ENCODE assay signal across 8 cellular contexts in genomic region chr7:45811652-45812234, GRCh38.
DNase-seq lines count a peak whose midpoint lies in the region; ATAC-seq, FAIRE-seq and TF ChIP-seq lines count a peak whose summit lies in the region.
"Not testable (repeated sequence)": the region's sequence is repeated elsewhere in the genome, so short reads cannot be mapped to it uniquely, and the experiment has no call there.

No MANE protein-coding gene starts in this region.

- no CpG with 5 or more reads among the region's 26 CpGs for WGBS in H9 (ENCODE audit: extremely low coverage, insufficient read length, low lambda C conversion rate)
- WGBS in SK-N-SH (ENCODE audit: low lambda C conversion rate) = 93% methylated on average over 26 of the region's 26 CpGs
- WGBS in right cardiac atrium = 90% methylated on average over 26 of the region's 26 CpGs
- WGBS in HepG2 (ENCODE audit: low lambda C conversion rate) = 96% methylated on average over 22 of the region's 26 CpGs
- no CpG with 5 or more reads among the region's 26 CpGs for WGBS in mesendoderm (ENCODE audit: extremely low coverage, insufficient coverage, low lambda C conversion rate)
- WGBS in neuronal stem cell (ENCODE audit: extremely low coverage in 2 of 2, insufficient read length in 2 of 2, insufficient replicate concordance in 1 of 2), 2 donors = no CpG with 5 or more reads among the region's 26 CpGs

- H3K79me2 ChIP-seq in GM23338 (replicated peaks; ENCODE audit: insufficient read depth); H9 (ENCODE audit: insufficient read depth, low read length); SK-N-SH (ENCODE audit: insufficient read depth); HepG2 (ENCODE audit: insufficient read depth, low read length); mesendoderm (ENCODE audit: control insufficient read depth, insufficient read depth, low read length): not testable (repeated sequence)

- not testable (repeated sequence) for H3K79me1 ChIP-seq in H9 (ENCODE audit: insufficient read depth, low read depth, low read length, poor library complexity, severe bottlenecking); mesendoderm (ENCODE audit: low read length); neuronal stem cell (ENCODE audit: low read depth, low read length)

- H4K91ac ChIP-seq in H9 (ENCODE audit: insufficient read length, low read depth, low read length); neuronal stem cell (ENCODE audit: low read depth, low read length, poor library complexity): not testable (repeated sequence)

- peak; percentile 62 for ATAC-seq in GM23338
- ATAC-seq in right cardiac atrium, HepG2: not testable (repeated sequence)

- H3K4me3 ChIP-seq in GM23338; SK-N-SH (ENCODE audit: low read depth in 2 of 2, low read length in 1 of 2); right cardiac atrium (ENCODE audit: low read length); HepG2 (replicated peaks in 1 of 3; ENCODE audit: insufficient read depth in 1 of 3, low read depth in 2 of 3, low read length in 3 of 3); mesendoderm (ENCODE audit: low read length); neuronal stem cell (ENCODE audit: low read length in 2 of 2): not testable (repeated sequence)

- not testable (repeated sequence) for H3K18ac ChIP-seq in H9 (ENCODE audit: insufficient read length, low read depth, low read length); mesendoderm (ENCODE audit: low read length); neuronal stem cell (ENCODE audit: low read length)

- not testable (repeated sequence) for H3K27me3 ChIP-seq in GM23338 (ENCODE audit: insufficient read depth); H9 (ENCODE audit: insufficient read depth, low read length); SK-N-SH (ENCODE audit: insufficient read depth); right cardiac atrium (ENCODE audit: control insufficient read depth, insufficient read depth); HepG2 (ENCODE audit: control insufficient read depth in 1 of 2, insufficient read depth in 2 of 2, low read length in 2 of 2); mesendoderm (ENCODE audit: insufficient read depth, low read length, poor library complexity); neuronal stem cell (ENCODE audit: control insufficient read depth in 3 of 3, insufficient read depth in 3 of 3, low read depth in 1 of 3, low read length in 3 of 3)

- not testable (repeated sequence) for H2BK20ac ChIP-seq in H9 (ENCODE audit: low read depth, low read length, poor library complexity, severe bottlenecking)

- H3K4me3 Mint-ChIP-seq in GM23338, H9: not testable (repeated sequence)

- not testable (repeated sequence) for H4K8ac ChIP-seq in H9 (replicated peaks; ENCODE audit: insufficient read length, low read depth, low read length); mesendoderm (ENCODE audit: low read depth, low read length)
- peak overlapping the region; percentile 17 for H4K8ac ChIP-seq in neuronal stem cell (ENCODE audit: low read depth, low read length)

- not testable (repeated sequence) for H4K5ac ChIP-seq in H9 (ENCODE audit: insufficient read length, low read depth, low read length); mesendoderm (ENCODE audit: low read length)

- H3K36me3 ChIP-seq in GM23338 (ENCODE audit: insufficient read depth); SK-N-SH (replicated peaks in 1 of 2; ENCODE audit: control insufficient read depth in 1 of 2, insufficient read depth in 2 of 2, low read length in 1 of 2); HepG2 (replicated peaks in 1 of 2; ENCODE audit: control insufficient read depth in 1 of 2, insufficient read depth in 2 of 2, low read length in 2 of 2); mesendoderm (ENCODE audit: control insufficient read depth, insufficient read depth, low read length); neuronal stem cell (replicated peaks in 1 of 2; ENCODE audit: control insufficient read depth in 2 of 2, insufficient read depth in 2 of 2, low read length in 2 of 2): not testable (repeated sequence)

- not testable (repeated sequence) for H3K56ac ChIP-seq in H9 (ENCODE audit: insufficient read length, low read depth, low read length); mesendoderm (ENCODE audit: low read length)

- H3K9ac ChIP-seq in H9 (ENCODE audit: extremely low read depth, insufficient read length, low read length); SK-N-SH; HepG2 (ENCODE audit: insufficient read depth, low read depth, low read length); mesendoderm (ENCODE audit: low read length): not testable (repeated sequence)
- H3K9ac ChIP-seq in neuronal stem cell (ENCODE audit: low read depth, low read length, poor library complexity) = peak overlapping the region; percentile 60

- H2AK5ac ChIP-seq in H9 (ENCODE audit: insufficient read length, low read length); mesendoderm (ENCODE audit: low read length); neuronal stem cell (ENCODE audit: low read depth, low read length): not testable (repeated sequence)

- H3K4ac ChIP-seq in H9 (ENCODE audit: low read depth, low read length); mesendoderm (ENCODE audit: low read depth, low read length); neuronal stem cell (ENCODE audit: low read length): not testable (repeated sequence)

- H3K9me3 Mint-ChIP-seq in GM23338, H9: not testable (repeated sequence)

- H3K23ac ChIP-seq in H9 (ENCODE audit: insufficient read length, low read depth, low read length); mesendoderm (ENCODE audit: low read length); neuronal stem cell (ENCODE audit: low read depth, low read length, poor library complexity): not testable (repeated sequence)

- H3K36me3 Mint-ChIP-seq in GM23338 (ENCODE audit: low read depth); H9 (ENCODE audit: insufficient read depth in 1 of 3, low read depth in 3 of 3): not testable (repeated sequence)

- TF ChIP-seq RAD21 in SK-N-SH (IDR thresholded peaks at IDR 0.05; ENCODE audit: low read length); HepG2 (CRISPR knock-in tag; IDR thresholded peaks at IDR 0.05): not testable (repeated sequence)

- BruUV-seq in HepG2 (replicated peaks; lab: Mats Ljungman, UMichigan) = not testable (repeated sequence)

- POLR2A ChIA-PET in SK-N-SH (lab: Yijun Ruan, JAX); HepG2 (lab: Yijun Ruan, JAX): not testable (repeated sequence)

- not testable (repeated sequence) for H3K9me2 ChIP-seq in GM23338 (ENCODE audit: insufficient read depth); SK-N-SH

- H3T11ph ChIP-seq in H9 (ENCODE audit: low read length) = not testable (repeated sequence)

- TF ChIP-seq EP300 in SK-N-SH (IDR thresholded peaks at IDR 0.05; ENCODE audit: borderline replicate concordance in 1 of 2, low read depth in 1 of 2, low read length in 1 of 2); HepG2 (IDR thresholded peaks at IDR 0.05; ENCODE audit: low read depth in 2 of 2, low read length in 2 of 2); HepG2 (CRISPR knock-in tag; IDR thresholded peaks at IDR 0.05; ENCODE audit: borderline replicate concordance): not testable (repeated sequence)

- CTCF ChIA-PET in SK-N-SH (lab: Yijun Ruan, JAX); HepG2 (lab: Yijun Ruan, JAX; ENCODE audit: low intra/inter-chr PET ratio, low total read pairs): not testable (repeated sequence)

- H2BK5ac ChIP-seq in H9 (ENCODE audit: insufficient read length, low read length); mesendoderm (ENCODE audit: low read length); neuronal stem cell (ENCODE audit: low read length): not testable (repeated sequence)

- not testable (repeated sequence) for H2BK120ac ChIP-seq in H9 (ENCODE audit: low read depth, low read length, poor library complexity, severe bottlenecking); mesendoderm (ENCODE audit: low read depth, low read length); neuronal stem cell (ENCODE audit: low read depth, low read length)

- not testable (repeated sequence) for TF ChIP-seq CTCF in GM23338 (conservative IDR thresholded peaks at IDR 0.05; ENCODE audit: low read depth in 2 of 2); H9 (conservative IDR thresholded peaks at IDR 0.05); SK-N-SH (IDR thresholded peaks at IDR 0.05); HepG2 (CRISPR knock-in tag; IDR thresholded peaks at IDR 0.05)

- in situ Hi-C loops in HepG2 (cut with HindIII; ENCODE audit: extremely low pct_ligation_motif_present, low pct_unique_long_range_greater_than_20kb) = not testable (repeated sequence)

- not testable (repeated sequence) for H3F3A ChIP-seq in GM23338 (replicated peaks; ENCODE audit: low read depth); SK-N-SH (replicated peaks; ENCODE audit: insufficient read depth)

- H3K4me1 Mint-ChIP-seq in GM23338, H9: not testable (repeated sequence)

- FAIRE-seq in HepG2 (lab: Jason Lieb, UNC) = not testable (repeated sequence)

- intact Hi-C loops in right cardiac atrium (cut with DNase I); HepG2 (cut with micrococcal nuclease; ENCODE audit: unreplicated experiment): not testable (repeated sequence)

- H3K27ac ChIP-seq in GM23338 (ENCODE audit: low read depth); H9 (ENCODE audit: insufficient read length, low read depth, low read length); SK-N-SH (ENCODE audit: low read depth in 2 of 2, low read length in 1 of 2); right cardiac atrium (ENCODE audit: low read length); HepG2 (ENCODE audit: extremely low read length, insufficient read depth, low read length); mesendoderm (ENCODE audit: low read depth, low read length); neuronal stem cell (replicated peaks; ENCODE audit: low read length): not testable (repeated sequence)

- not testable (repeated sequence) for TF ChIP-seq POLR2A in HepG2 (IDR thresholded peaks at IDR 0.05; ENCODE audit: insufficient read depth in 1 of 2, low read depth in 2 of 2, low read length in 2 of 2)

- not testable (repeated sequence) for H3K9me3 ChIP-seq in H9 (ENCODE audit: control insufficient read depth, low read depth, low read length); SK-N-SH; right cardiac atrium (ENCODE audit: control insufficient read depth, low read length); HepG2 (ENCODE audit: low read length); neuronal stem cell (replicated peaks in 1 of 2; ENCODE audit: control insufficient read depth in 2 of 2, insufficient read depth in 1 of 2, low read depth in 1 of 2, low read length in 2 of 2)

- H3K27ac Mint-ChIP-seq in GM23338 = peak overlapping the region; percentile 59; the same call in 1 of the 2 replicates
- H3K27ac Mint-ChIP-seq in H9 = not testable (repeated sequence)

- not testable (repeated sequence) for H4K20me1 ChIP-seq in GM23338 (replicated peaks; ENCODE audit: insufficient read depth); H9 (ENCODE audit: control insufficient read depth, insufficient read depth, insufficient read length); SK-N-SH (ENCODE audit: insufficient read depth); HepG2 (ENCODE audit: insufficient read depth, low read length)

- DNase-seq in ELF-1 (ENCODE audit: low read depth, low spot score) (peak; percentile 47), GM23338 (ENCODE audit: low spot score) (peak; percentile 4), H9 (peak; percentile 44), SK-N-SH (peak; percentile 4), right cardiac atrium (peak in 2 of 3 donors; percentile 46 to 61), mesendoderm (peak; percentile 12)
- not testable (repeated sequence) for DNase-seq in HepG2 (ENCODE audit: low spot score); neuronal stem cell (ENCODE audit: low spot score)

- H3K23me2 ChIP-seq in H9 (ENCODE audit: insufficient read length, low read depth, low read length, poor library complexity, severe bottlenecking) = not testable (repeated sequence)

- H3K14ac ChIP-seq in H9 (ENCODE audit: insufficient read depth, low read length); neuronal stem cell (ENCODE audit: low read length): not testable (repeated sequence)

- not testable (repeated sequence) for H2BK12ac ChIP-seq in H9 (ENCODE audit: insufficient read length, low read depth, low read length)
- peak overlapping the region; percentile 22 for H2BK12ac ChIP-seq in neuronal stem cell (ENCODE audit: low read length)

- not testable (repeated sequence) for H3K4me1 ChIP-seq in GM23338 (ENCODE audit: insufficient read depth); H9 (ENCODE audit: insufficient read depth, low read length); SK-N-SH (ENCODE audit: control insufficient read depth in 1 of 2, insufficient read depth in 2 of 2, low read depth in 1 of 2, low read length in 1 of 2); right cardiac atrium (ENCODE audit: control insufficient read depth, insufficient read depth, low read length); HepG2 (ENCODE audit: insufficient read depth, low read length); mesendoderm (ENCODE audit: control insufficient read depth, low read depth, low read length); neuronal stem cell (ENCODE audit: control insufficient read depth in 2 of 2, insufficient read depth in 1 of 2, low read depth in 1 of 2, low read length in 2 of 2)

- H3K4me2 ChIP-seq in GM23338; H9 (ENCODE audit: insufficient read depth, insufficient read length, low read length); SK-N-SH; HepG2 (ENCODE audit: low read depth, low read length); mesendoderm (ENCODE audit: low read length); neuronal stem cell (ENCODE audit: insufficient read depth, low read length, poor library complexity, severe bottlenecking): not testable (repeated sequence)

- not testable (repeated sequence) for H3K27me3 Mint-ChIP-seq in GM23338 (ENCODE audit: insufficient read depth, low read depth, poor library complexity); H9 (ENCODE audit: low read depth)

- H2BK15ac ChIP-seq in H9 (ENCODE audit: low read depth, low read length); mesendoderm (replicated peaks; ENCODE audit: low read depth); neuronal stem cell (ENCODE audit: low read length): not testable (repeated sequence)

- H2AFZ ChIP-seq in GM23338; H9 (ENCODE audit: low read length); SK-N-SH (ENCODE audit: low read depth); HepG2 (ENCODE audit: low read length); neuronal stem cell (ENCODE audit: low read length): not testable (repeated sequence)
